Comparison of ENCODE assay signal across 30 cellular contexts in the genomic region with DNA sequence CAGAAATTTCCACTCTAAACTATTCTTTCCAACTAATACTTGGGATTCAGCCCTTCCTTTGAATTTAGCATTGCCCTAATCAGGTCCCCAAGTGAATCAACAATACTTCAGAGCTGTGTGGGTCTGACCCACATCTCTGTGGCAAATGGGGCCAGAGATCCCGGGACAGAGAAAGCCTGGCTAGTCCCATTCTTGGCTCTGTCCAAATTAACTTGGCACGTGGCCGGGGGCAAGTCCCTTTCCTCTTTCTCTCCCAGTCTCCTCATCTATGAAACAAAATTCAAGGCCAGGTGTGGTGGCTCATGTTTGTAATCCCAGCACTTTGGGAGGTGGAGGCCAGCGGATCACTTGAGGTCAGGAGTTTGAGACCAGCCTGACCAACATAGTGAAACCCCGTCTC.
"Had no signal": no experiment of that assay in that cellular context is flagged by ENCODE, and none has a peak within 500 bp of the region (broad histone marks: within the 10 kb centered on the region; RNA-seq: fewer than 3 reads in every experiment).

No MANE protein-coding gene starts in this region.

- FAIRE-seq: endometrium, endothelial cell of umbilical vein, TTC549 had no signal

- H3K4me3 Mint-ChIP-seq: activated CD4-positive, alpha-beta memory T cell treated with anti-CD3 and anti-CD28 coated beads for 36 hours; activated CD4-positive, alpha-beta T cell treated with anti-CD3 and anti-CD28 coated beads for 36 hours; activated CD4-positive, alpha-beta T cell treated with anti-CD3 and anti-CD28 coated beads, Interleukin-2, amount 10 ng/mL, durations not matched to agents 24 days and 14 days; activated naive CD8-positive, alpha-beta T cell; activated T-cell treated with anti-CD3 and anti-CD28 coated beads, Interleukin-2, amount 50 U/mL, for 4 hours; activated T-helper 17 cell treated with anti-CD3 and anti-CD28 coated beads, Interleukin-2, amount 50 U/mL, for 72 hours; brain had no signal

- H3K27me3 Mint-ChIP-seq: activated CD4-positive, alpha-beta memory T cell treated with anti-CD3 and anti-CD28 coated beads for 36 hours; activated CD4-positive, alpha-beta T cell treated with anti-CD3 and anti-CD28 coated beads for 36 hours; activated CD4-positive, alpha-beta T cell treated with anti-CD3 and anti-CD28 coated beads, Interleukin-2, amount 10 ng/mL, durations not matched to agents 24 days and 14 days; activated naive CD8-positive, alpha-beta T cell; activated T-helper 17 cell treated with anti-CD3 and anti-CD28 coated beads, Interleukin-2, amount 50 U/mL, for 72 hours had no signal

- H3K9me3 ChIP-seq: breast epithelium, colonic mucosa, esophagus squamous epithelium, gastroesophageal sphincter had no signal

- H3K9me3 Mint-ChIP-seq: activated CD4-positive, alpha-beta memory T cell treated with anti-CD3 and anti-CD28 coated beads for 36 hours; activated CD4-positive, alpha-beta T cell treated with anti-CD3 and anti-CD28 coated beads, Interleukin-2, amount 10 ng/mL, durations not matched to agents 24 days and 14 days; activated T-cell treated with anti-CD3 and anti-CD28 coated beads, Interleukin-2, amount 50 U/mL, for 4 hours; activated T-helper 17 cell treated with anti-CD3 and anti-CD28 coated beads, Interleukin-2, amount 50 U/mL, for 72 hours; brain had no signal

- H3K27me3 ChIP-seq: breast epithelium, colonic mucosa, esophagus squamous epithelium, gastroesophageal sphincter had no signal

- H3K27ac ChIP-seq: breast epithelium, cardiac muscle cell, colonic mucosa, epithelial cell of prostate, esophagus squamous epithelium, gastroesophageal sphincter had no signal

- H3K36me3 ChIP-seq: breast epithelium, cardiac muscle cell, colonic mucosa, esophagus squamous epithelium, gastroesophageal sphincter had no signal

- DNase-seq: activated CD4-positive, alpha-beta memory T cell treated with anti-CD3 and anti-CD28 coated beads for 36 hours; activated CD4-positive, alpha-beta T cell treated with anti-CD3 and anti-CD28 coated beads for 36 hours; activated CD4-positive, alpha-beta T cell treated with anti-CD3 and anti-CD28 coated beads, Interleukin-2, amount 10 ng/mL, durations not matched to agents 24 days and 14 days; activated CD4-positive, CD25-positive, alpha-beta regulatory T cell; activated CD4-positive, CD25-positive, alpha-beta regulatory T cell treated with anti-CD3 and anti-CD28 coated beads, Interleukin-2, amount 50 U/mL, for 72 hours; activated CD8-positive, alpha-beta memory T cell treated with anti-CD3 and anti-CD28 coated beads for 24 hours; activated effector memory CD4-positive, alpha-beta T cell treated with Interleukin-2 at 50 U/mL for 16 hours; activated gamma-delta T cell treated with Interleukin-2 at 50 U/mL for 16 hours; activated naive CD4-positive, alpha-beta T cell treated with anti-CD3 and anti-CD28 coated beads, Interleukin-2, amount 50 U/mL, for 16 hours; activated naive CD4-positive, alpha-beta T cell treated with Interleukin-2 at 50 U/mL for 16 hours; activated T-cell treated with anti-CD3 and anti-CD28 coated beads, Interleukin-2, amount 50 U/mL, for 4 hours; amygdala; aorta; central memory CD4-positive, alpha-beta T cell; cerebellar nuclear complex; colonic mucosa; effector CD8-positive, alpha-beta T cell; esophagus squamous epithelium; foreskin melanocyte; T-helper 2 cell had no signal

- H3K36me3 Mint-ChIP-seq: activated CD4-positive, alpha-beta memory T cell treated with anti-CD3 and anti-CD28 coated beads for 36 hours; activated naive CD8-positive, alpha-beta T cell; brain had no signal

- ATAC-seq: activated CD4-positive, alpha-beta T cell treated with anti-CD3 and anti-CD28 coated beads for 36 hours; activated T-cell treated with anti-CD3 and anti-CD28 coated beads, Interleukin-2, amount 50 U/mL, for 4 hours; activated T-helper 17 cell treated with anti-CD3 and anti-CD28 coated beads, Interleukin-2, amount 50 U/mL, for 72 hours; gastroesophageal sphincter had no signal

- H3K27ac Mint-ChIP-seq: activated CD4-positive, alpha-beta memory T cell treated with anti-CD3 and anti-CD28 coated beads for 36 hours; activated CD4-positive, alpha-beta T cell treated with anti-CD3 and anti-CD28 coated beads for 36 hours; activated CD4-positive, alpha-beta T cell treated with anti-CD3 and anti-CD28 coated beads, Interleukin-2, amount 10 ng/mL, durations not matched to agents 24 days and 14 days; activated naive CD8-positive, alpha-beta T cell; activated T-helper 17 cell treated with anti-CD3 and anti-CD28 coated beads, Interleukin-2, amount 50 U/mL, for 72 hours; brain had no signal

- H3K4me3 ChIP-seq: breast epithelium, cardiac muscle cell, colonic mucosa, esophagus squamous epithelium, gastroesophageal sphincter had no signal
